Comparison of ENCODE assay signal across 1 cellular context in genomic region chr11:67629386-67630229, GRCh38.
TF ChIP-seq lines count a peak whose summit lies in the region.

A gene with protein sequence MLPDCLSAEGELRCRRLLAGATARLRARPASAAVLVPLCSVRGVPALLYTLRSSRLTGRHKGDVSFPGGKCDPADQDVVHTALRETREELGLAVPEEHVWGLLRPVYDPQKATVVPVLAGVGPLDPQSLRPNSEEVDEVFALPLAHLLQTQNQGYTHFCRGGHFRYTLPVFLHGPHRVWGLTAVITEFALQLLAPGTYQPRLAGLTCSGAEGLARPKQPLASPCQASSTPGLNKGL (minus strand): TSS chr11:67629937. CDS start chr11:67629911, 26 bp downstream.

TF ChIP-seq in HEK293, 187 proteins besides CTCF, POLR2A, EP300 and RAD21 (continued from another document and continues in another):
- peak; percentile 83 for TF ChIP-seq ZBTB26 (tag by site-specific recombination; optimal IDR thresholded peaks at IDR 0.05)
- TF ChIP-seq BCL11A (tag by site-specific recombination; IDR thresholded peaks at IDR 0.05; ENCODE audit: low read depth), result peak; percentile 63; the same call in 1 of the 2 replicates
- no peak for TF ChIP-seq ZNF16 (tag by site-specific recombination; IDR thresholded peaks at IDR 0.05; ENCODE audit: low read depth)
- TF ChIP-seq GLI4 (tag by site-specific recombination; IDR thresholded peaks at IDR 0.05), result no peak
- TF ChIP-seq, protein P1, sequence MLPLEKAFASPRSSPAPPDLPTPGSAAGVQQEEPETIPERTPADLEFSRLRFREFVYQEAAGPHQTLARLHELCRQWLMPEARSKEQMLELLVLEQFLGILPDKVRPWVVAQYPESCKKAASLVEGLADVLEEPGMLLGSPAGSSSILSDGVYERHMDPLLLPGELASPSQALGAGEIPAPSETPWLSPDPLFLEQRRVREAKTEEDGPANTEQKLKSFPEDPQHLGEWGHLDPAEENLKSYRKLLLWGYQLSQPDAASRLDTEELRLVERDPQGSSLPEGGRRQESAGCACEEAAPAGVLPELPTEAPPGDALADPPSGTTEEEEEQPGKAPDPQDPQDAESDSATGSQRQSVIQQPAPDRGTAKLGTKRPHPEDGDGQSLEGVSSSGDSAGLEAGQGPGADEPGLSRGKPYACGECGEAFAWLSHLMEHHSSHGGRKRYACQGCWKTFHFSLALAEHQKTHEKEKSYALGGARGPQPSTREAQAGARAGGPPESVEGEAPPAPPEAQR (tag by site-specific recombination; IDR thresholded peaks at IDR 0.05), result no peak
- no peak for TF ChIP-seq ZNF558 (tag by site-specific recombination; IDR thresholded peaks at IDR 0.05)
- no peak for TF ChIP-seq ZNF404 (tag by site-specific recombination; IDR thresholded peaks at IDR 0.05)
- no peak for TF ChIP-seq ZNF354C (tag by site-specific recombination; IDR thresholded peaks at IDR 0.05; ENCODE audit: borderline replicate concordance, low read depth)
- TF ChIP-seq ZNF658 (tag by site-specific recombination; IDR thresholded peaks at IDR 0.05), result no peak
- TF ChIP-seq ZEB2 (tag by site-specific recombination; IDR thresholded peaks at IDR 0.05), result peak; percentile 75
- 0 out of 2 replicates have a peak, but pooled peaks have one; percentile 28 for TF ChIP-seq YY1 (tag by site-specific recombination; IDR thresholded peaks at IDR 0.05)
- peak; percentile 73 for TF ChIP-seq ZSCAN30 (tag by site-specific recombination; IDR thresholded peaks at IDR 0.05)
- peak; percentile 64 for TF ChIP-seq ZBTB20 (tag by site-specific recombination; IDR thresholded peaks at IDR 0.05)
- TF ChIP-seq ZNF621 (tag by site-specific recombination; IDR thresholded peaks at IDR 0.05), result no peak
- no peak for TF ChIP-seq ZNF830 (tag by site-specific recombination; IDR thresholded peaks at IDR 0.05; ENCODE audit: low read depth)
- TF ChIP-seq ZNF23 (tag by site-specific recombination; IDR thresholded peaks at IDR 0.05; ENCODE audit: borderline replicate concordance), result no peak
- no peak for TF ChIP-seq ZNF449 (tag by site-specific recombination; IDR thresholded peaks at IDR 0.05)
- TF ChIP-seq ZNF544 (tag by site-specific recombination; IDR thresholded peaks at IDR 0.05), result no peak
- no peak for TF ChIP-seq ZNF292 (tag by site-specific recombination; IDR thresholded peaks at IDR 0.05; ENCODE audit: borderline replicate concordance, low read depth)
- TF ChIP-seq SP7 (tag by site-specific recombination; IDR thresholded peaks at IDR 0.05), result peak; percentile 73
- no peak for TF ChIP-seq HOXD13 (CRISPR knock-in tag; IDR thresholded peaks at IDR 0.05; ENCODE audit: borderline replicate concordance)
- no peak for TF ChIP-seq ZNF184 (tag by site-specific recombination; IDR thresholded peaks at IDR 0.05)
- no peak for TF ChIP-seq ZNF549 (tag by site-specific recombination; IDR thresholded peaks at IDR 0.05)
- no peak for TF ChIP-seq ZBTB6 (tag by site-specific recombination; IDR thresholded peaks at IDR 0.05)
- no peak for TF ChIP-seq ZNF239 (tag by site-specific recombination; IDR thresholded peaks at IDR 0.05)
- no peak for TF ChIP-seq ZNF366 (tag by site-specific recombination; conservative IDR thresholded peaks at IDR 0.05)
- 0 out of 2 replicates have a peak, but pooled peaks have one; percentile 22 for TF ChIP-seq KLF10 (tag by site-specific recombination; IDR thresholded peaks at IDR 0.05)
- no peak for TF ChIP-seq ZSCAN23 (tag by site-specific recombination; IDR thresholded peaks at IDR 0.05)
- TF ChIP-seq ZNF776 (tag by site-specific recombination; IDR thresholded peaks at IDR 0.05; ENCODE audit: borderline replicate concordance), result no peak
- TF ChIP-seq ZNF692 (tag by site-specific recombination; IDR thresholded peaks at IDR 0.05), result peak; percentile 94
- 0 out of 2 replicates have a peak, but pooled peaks have one; percentile 27 for TF ChIP-seq ZSCAN5A (tag by site-specific recombination; IDR thresholded peaks at IDR 0.05)
- no peak for TF ChIP-seq ZNF626 (tag by site-specific recombination; IDR thresholded peaks at IDR 0.05)
- TF ChIP-seq ZNF175 (tag by site-specific recombination; IDR thresholded peaks at IDR 0.05), result no peak
- no peak for TF ChIP-seq ZNF670 (tag by site-specific recombination; IDR thresholded peaks at IDR 0.05; ENCODE audit: low read depth)
- no peak for TF ChIP-seq ZNF555 (tag by site-specific recombination; conservative IDR thresholded peaks at IDR 0.05)
- no peak for TF ChIP-seq ZNF221 (tag by site-specific recombination; IDR thresholded peaks at IDR 0.05; ENCODE audit: borderline replicate concordance)
- TF ChIP-seq MYNN (tag by site-specific recombination; IDR thresholded peaks at IDR 0.05; ENCODE audit: borderline replicate concordance), result no peak
- TF ChIP-seq, protein P2, sequence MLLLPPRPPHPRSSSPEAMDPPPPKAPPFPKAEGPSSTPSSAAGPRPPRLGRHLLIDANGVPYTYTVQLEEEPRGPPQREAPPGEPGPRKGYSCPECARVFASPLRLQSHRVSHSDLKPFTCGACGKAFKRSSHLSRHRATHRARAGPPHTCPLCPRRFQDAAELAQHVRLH (tag by site-specific recombination; IDR thresholded peaks at IDR 0.05), result 0 out of 2 replicates have a peak, but pooled peaks have one; percentile 15
- TF ChIP-seq KLF9 (tag by site-specific recombination; IDR thresholded peaks at IDR 0.05; ENCODE audit: low read depth), result no peak
- TF ChIP-seq, protein P3, sequence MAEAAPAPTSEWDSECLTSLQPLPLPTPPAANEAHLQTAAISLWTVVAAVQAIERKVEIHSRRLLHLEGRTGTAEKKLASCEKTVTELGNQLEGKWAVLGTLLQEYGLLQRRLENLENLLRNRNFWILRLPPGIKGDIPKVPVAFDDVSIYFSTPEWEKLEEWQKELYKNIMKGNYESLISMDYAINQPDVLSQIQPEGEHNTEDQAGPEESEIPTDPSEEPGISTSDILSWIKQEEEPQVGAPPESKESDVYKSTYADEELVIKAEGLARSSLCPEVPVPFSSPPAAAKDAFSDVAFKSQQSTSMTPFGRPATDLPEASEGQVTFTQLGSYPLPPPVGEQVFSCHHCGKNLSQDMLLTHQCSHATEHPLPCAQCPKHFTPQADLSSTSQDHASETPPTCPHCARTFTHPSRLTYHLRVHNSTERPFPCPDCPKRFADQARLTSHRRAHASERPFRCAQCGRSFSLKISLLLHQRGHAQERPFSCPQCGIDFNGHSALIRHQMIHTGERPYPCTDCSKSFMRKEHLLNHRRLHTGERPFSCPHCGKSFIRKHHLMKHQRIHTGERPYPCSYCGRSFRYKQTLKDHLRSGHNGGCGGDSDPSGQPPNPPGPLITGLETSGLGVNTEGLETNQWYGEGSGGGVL (tag by site-specific recombination; IDR thresholded peaks at IDR 0.05), result no peak
- no peak for TF ChIP-seq HOXA7 (CRISPR knock-in tag; IDR thresholded peaks at IDR 0.05; ENCODE audit: borderline replicate concordance)
- 0 out of 2 replicates have a peak, but pooled peaks have one; percentile 46 for TF ChIP-seq ZBTB48 (tag by site-specific recombination; IDR thresholded peaks at IDR 0.05)
- TF ChIP-seq, protein P4, sequence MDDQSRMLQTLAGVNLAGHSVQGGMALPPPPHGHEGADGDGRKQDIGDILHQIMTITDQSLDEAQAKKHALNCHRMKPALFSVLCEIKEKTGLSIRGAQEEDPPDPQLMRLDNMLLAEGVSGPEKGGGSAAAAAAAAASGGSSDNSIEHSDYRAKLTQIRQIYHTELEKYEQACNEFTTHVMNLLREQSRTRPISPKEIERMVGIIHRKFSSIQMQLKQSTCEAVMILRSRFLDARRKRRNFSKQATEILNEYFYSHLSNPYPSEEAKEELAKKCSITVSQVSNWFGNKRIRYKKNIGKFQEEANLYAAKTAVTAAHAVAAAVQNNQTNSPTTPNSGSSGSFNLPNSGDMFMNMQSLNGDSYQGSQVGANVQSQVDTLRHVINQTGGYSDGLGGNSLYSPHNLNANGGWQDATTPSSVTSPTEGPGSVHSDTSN (CRISPR knock-in tag; IDR thresholded peaks at IDR 0.05), result 0 out of 2 replicates have a peak, but pooled peaks have one; percentile 16
- TF ChIP-seq ZNF121 (tag by site-specific recombination; IDR thresholded peaks at IDR 0.05), result 0 out of 2 replicates have a peak, but pooled peaks have one; percentile 19
- no peak for TF ChIP-seq ZNF704 (tag by site-specific recombination; IDR thresholded peaks at IDR 0.05)
- 0 out of 2 replicates have a peak, but pooled peaks have one; percentile 40 for TF ChIP-seq ZBTB7A (tag by site-specific recombination; IDR thresholded peaks at IDR 0.05; ENCODE audit: low read depth)
- TF ChIP-seq KLF1 (tag by site-specific recombination; IDR thresholded peaks at IDR 0.05), result peak; percentile 23; the same call in 1 of the 2 replicates
- TF ChIP-seq ZNF624 (tag by site-specific recombination; IDR thresholded peaks at IDR 0.05), result no peak
- TF ChIP-seq ZNF513 (tag by site-specific recombination; IDR thresholded peaks at IDR 0.05), result no peak
- no peak for TF ChIP-seq ZNF266 (tag by site-specific recombination; IDR thresholded peaks at IDR 0.05; ENCODE audit: low read depth)
- TF ChIP-seq KLF16 (tag by site-specific recombination; IDR thresholded peaks at IDR 0.05), result peak; percentile 35; the same call in 1 of the 2 replicates
- TF ChIP-seq, protein P5, sequence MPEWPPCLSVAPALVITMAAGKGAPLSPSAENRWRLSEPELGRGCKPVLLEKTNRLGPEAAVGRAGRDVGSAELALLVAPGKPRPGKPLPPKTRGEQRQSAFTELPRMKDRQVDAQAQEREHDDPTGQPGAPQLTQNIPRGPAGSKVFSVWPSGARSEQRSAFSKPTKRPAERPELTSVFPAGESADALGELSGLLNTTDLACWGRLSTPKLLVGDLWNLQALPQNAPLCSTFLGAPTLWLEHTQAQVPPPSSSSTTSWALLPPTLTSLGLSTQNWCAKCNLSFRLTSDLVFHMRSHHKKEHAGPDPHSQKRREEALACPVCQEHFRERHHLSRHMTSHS (tag by site-specific recombination; IDR thresholded peaks at IDR 0.05), result no peak
